In the genomic region with DNA sequence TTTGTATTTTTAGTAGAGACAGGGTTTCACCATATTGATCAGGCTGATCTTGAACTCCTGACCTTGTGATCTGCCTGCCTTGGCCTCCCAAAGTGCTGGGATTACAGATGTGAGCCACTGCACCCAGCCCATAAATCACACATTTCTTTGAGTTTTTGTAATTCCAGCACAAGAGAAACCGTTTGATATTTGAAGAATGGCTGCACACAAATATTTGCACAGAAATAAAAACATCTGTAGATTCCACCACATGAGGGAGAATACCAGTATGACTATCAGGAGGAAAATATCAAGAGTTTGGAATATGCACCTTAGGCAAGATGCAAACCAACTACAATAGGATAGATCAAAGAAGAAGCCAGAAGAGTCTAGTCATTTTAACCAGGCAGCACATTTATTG, we compare ENCODE assay signal across 14 cellular contexts. TPM values are rescaled to one million over a fixed set of nuclear protein-coding genes. Genes with fewer than 3 reads are reported as not detected.
"Had no signal": no experiment of that assay in that cellular context is flagged by ENCODE, and none has a peak within 500 bp of the region (broad histone marks: within the 10 kb centered on the region; RNA-seq: fewer than 3 reads in every experiment).

No MANE protein-coding gene starts in this region.

RNA-seq across cellular contexts. Expression of gene PSG9, which starts 17.9 kb away (rescaled TPM):
- total RNA-seq: activated B cell treated with CpG ODN at 0.5 μM for 24 hours; activated CD4-positive, alpha-beta memory T cell treated with anti-CD3 and anti-CD28 coated beads for 36 hours; activated CD4-positive, alpha-beta memory T cell treated with anti-CD3 and anti-CD28 coated beads, Interleukin-2, amount 10 ng/mL, durations not matched to agents 7 days and 5 days; activated CD4-positive, alpha-beta T cell treated with anti-CD3 and anti-CD28 coated beads for 36 hours; activated CD4-positive, alpha-beta T cell treated with anti-CD3 and anti-CD28 coated beads, Interleukin-2, amount 10 ng/mL, durations not matched to agents 24 days and 14 days; activated CD4-positive, alpha-beta T cell treated with anti-CD3 and anti-CD28 coated beads, Interleukin-2, amount 10 ng/mL, durations not matched to agents 7 days and 5 days; activated CD8-positive, alpha-beta memory T cell treated with anti-CD3 and anti-CD28 coated beads for 36 hours; activated CD8-positive, alpha-beta memory T cell treated with anti-CD3 and anti-CD28 coated beads, Interleukin-2, amount 10 ng/mL, durations not matched to agents 7 days and 5 days; activated CD8-positive, alpha-beta T cell treated with anti-CD3 and anti-CD28 coated beads for 36 hours; activated CD8-positive, alpha-beta T cell treated with anti-CD3 and anti-CD28 coated beads, Interleukin-2, amount 10 ng/mL, durations not matched to agents 7 days and 5 days; T-cell; T-helper 1 cell treated with Interleukin-12 subunit alpha and Interleukin-12 subunit beta and Interleukin-4 antibody, amounts not matched to agents 30 ng/mL and 1 ng/mL, for 36 hours; T-helper 2 cell treated with Interferon-gamma antibody and Interleukin-4, amounts not matched to agents 100 ng/mL and 5 ng/mL, for 36 hours; WTC11 had no signal

RNA-seq across cellular contexts. Expression of gene PSG4, which starts 46.0 kb away (rescaled TPM):
- total RNA-seq: activated B cell treated with CpG ODN at 0.5 μM for 24 hours; activated CD4-positive, alpha-beta memory T cell treated with anti-CD3 and anti-CD28 coated beads for 36 hours; activated CD4-positive, alpha-beta memory T cell treated with anti-CD3 and anti-CD28 coated beads, Interleukin-2, amount 10 ng/mL, durations not matched to agents 7 days and 5 days; activated CD4-positive, alpha-beta T cell treated with anti-CD3 and anti-CD28 coated beads for 36 hours; activated CD4-positive, alpha-beta T cell treated with anti-CD3 and anti-CD28 coated beads, Interleukin-2, amount 10 ng/mL, durations not matched to agents 24 days and 14 days; activated CD4-positive, alpha-beta T cell treated with anti-CD3 and anti-CD28 coated beads, Interleukin-2, amount 10 ng/mL, durations not matched to agents 7 days and 5 days; activated CD8-positive, alpha-beta memory T cell treated with anti-CD3 and anti-CD28 coated beads for 36 hours; activated CD8-positive, alpha-beta memory T cell treated with anti-CD3 and anti-CD28 coated beads, Interleukin-2, amount 10 ng/mL, durations not matched to agents 7 days and 5 days; activated CD8-positive, alpha-beta T cell treated with anti-CD3 and anti-CD28 coated beads for 36 hours; activated CD8-positive, alpha-beta T cell treated with anti-CD3 and anti-CD28 coated beads, Interleukin-2, amount 10 ng/mL, durations not matched to agents 7 days and 5 days; T-cell; T-helper 1 cell treated with Interleukin-12 subunit alpha and Interleukin-12 subunit beta and Interleukin-4 antibody, amounts not matched to agents 30 ng/mL and 1 ng/mL, for 36 hours; T-helper 2 cell treated with Interferon-gamma antibody and Interleukin-4, amounts not matched to agents 100 ng/mL and 5 ng/mL, for 36 hours; WTC11 had no signal
